Comparison of ENCODE assay signal across 1 cellular context in genomic region chr20:8019178-8019997, GRCh38.
TF ChIP-seq lines count a peak whose summit lies in the region.

TSS of gene TMX4 (minus strand) at chr20:8019761. CDS start at chr20:8019613, 148 bp downstream.

TF ChIP-seq in HepG2, 621 proteins besides CTCF, POLR2A, EP300 and RAD21 (continued from another document and continues in another):
- no peak for TF ChIP-seq NFIC (IDR thresholded peaks at IDR 0.05; ENCODE audit: low read length)
- no peak for TF ChIP-seq AFF4 (CRISPR knock-in tag; IDR thresholded peaks at IDR 0.05)
- TF ChIP-seq ZMYM2 (CRISPR knock-in tag; IDR thresholded peaks at IDR 0.05): peak; percentile 57; the same call in 1 of the 2 replicates
- TF ChIP-seq NFE2L2 (IDR thresholded peaks at IDR 0.05; ENCODE audit: low read length): no peak
- TF ChIP-seq KLF13 (CRISPR knock-in tag; IDR thresholded peaks at IDR 0.05): 0 out of 2 replicates have a peak, but pooled peaks have one; percentile 77
- no peak for TF ChIP-seq ZNF562 (CRISPR knock-in tag; IDR thresholded peaks at IDR 0.05; ENCODE audit: borderline replicate concordance)
- peak; percentile 83 for TF ChIP-seq TFDP2 (CRISPR knock-in tag; IDR thresholded peaks at IDR 0.05)
- peak; percentile 95 for TF ChIP-seq RARG (CRISPR knock-in tag; IDR thresholded peaks at IDR 0.05; ENCODE audit: low read depth)
- TF ChIP-seq ZNF431 (CRISPR knock-in tag; IDR thresholded peaks at IDR 0.05; ENCODE audit: borderline replicate concordance, low read depth): peak; percentile 67
- peak; percentile 98 for TF ChIP-seq ARNT2 (CRISPR knock-in tag; IDR thresholded peaks at IDR 0.05; ENCODE audit: low read depth)
- 0 out of 2 replicates have a peak, but pooled peaks have one; percentile 24 for TF ChIP-seq ZKSCAN1 (IDR thresholded peaks at IDR 0.05; ENCODE audit: low read length)
- peak; percentile 60; the same call in 1 of the 2 replicates for TF ChIP-seq MAZ (IDR thresholded peaks at IDR 0.05; ENCODE audit: borderline replicate concordance, low read depth, low read length)
- peak; percentile 88 for TF ChIP-seq MAZ (CRISPR knock-in tag; IDR thresholded peaks at IDR 0.05; ENCODE audit: low read depth)
- peak; percentile 79; the same call in 1 of the 2 replicates for TF ChIP-seq ZNF251 (CRISPR knock-in tag; IDR thresholded peaks at IDR 0.05)
- peak; percentile 82; the same call in 1 of the 2 replicates for TF ChIP-seq NAIF1 (CRISPR knock-in tag; IDR thresholded peaks at IDR 0.05; ENCODE audit: borderline replicate concordance)
- peak; percentile 74 for TF ChIP-seq GATAD2A (CRISPR knock-in tag; IDR thresholded peaks at IDR 0.05)
- TF ChIP-seq ZFP37 (CRISPR knock-in tag; IDR thresholded peaks at IDR 0.05; ENCODE audit: borderline replicate concordance): peak; percentile 86
- TF ChIP-seq ZNF570 (CRISPR knock-in tag; IDR thresholded peaks at IDR 0.05; ENCODE audit: borderline replicate concordance): no peak
- no peak for TF ChIP-seq TRIM22 (IDR thresholded peaks at IDR 0.05)
- TF ChIP-seq ZNF563 (CRISPR knock-in tag; IDR thresholded peaks at IDR 0.05): peak; percentile 99
- TF ChIP-seq NCOA2 (CRISPR knock-in tag; IDR thresholded peaks at IDR 0.05): peak; percentile 36; the same call in 1 of the 2 replicates
- TF ChIP-seq HNRNPH1 (optimal IDR thresholded peaks at IDR 0.05; ENCODE audit: low read depth, low read length): no peak
- no peak for TF ChIP-seq LCORL (IDR thresholded peaks at IDR 0.05)
- TF ChIP-seq LCORL (CRISPR knock-in tag; IDR thresholded peaks at IDR 0.05): peak; percentile 88
- no peak for TF ChIP-seq ATF1 (CRISPR knock-in tag; IDR thresholded peaks at IDR 0.05)
- peak; percentile 83 for TF ChIP-seq KAT8 (CRISPR knock-in tag; IDR thresholded peaks at IDR 0.05)
- TF ChIP-seq ZBTB8A (CRISPR knock-in tag; IDR thresholded peaks at IDR 0.05; ENCODE audit: borderline replicate concordance, low read depth): peak; percentile 93; the same call in 1 of the 2 replicates
- TF ChIP-seq SKI (IDR thresholded peaks at IDR 0.05; ENCODE audit: partially characterized antibody): peak; percentile 92
- TF ChIP-seq ZNF768 (CRISPR knock-in tag; IDR thresholded peaks at IDR 0.05): peak; percentile 61; the same call in 1 of the 2 replicates
- no peak for TF ChIP-seq ZC3H4 (CRISPR knock-in tag; IDR thresholded peaks at IDR 0.05; ENCODE audit: borderline replicate concordance)
- peak; percentile 95; the same call in 1 of the 2 replicates for TF ChIP-seq ZNF264 (CRISPR knock-in tag; IDR thresholded peaks at IDR 0.05)
- TF ChIP-seq ZSCAN12 (CRISPR knock-in tag; IDR thresholded peaks at IDR 0.05): peak; percentile 95; the same call in 1 of the 2 replicates
- TF ChIP-seq FOXP1 (IDR thresholded peaks at IDR 0.05): no peak; the same call in 1 of the 2 replicates
- peak; percentile 62 for TF ChIP-seq FOXP1 (CRISPR knock-in tag; IDR thresholded peaks at IDR 0.05)
- 0 out of 2 replicates have a peak, but pooled peaks have one; percentile 36 for TF ChIP-seq ZNF317 (CRISPR knock-in tag; IDR thresholded peaks at IDR 0.05)
- TF ChIP-seq ZNF407 (CRISPR knock-in tag; IDR thresholded peaks at IDR 0.05; ENCODE audit: not compliant biosample characterization): peak; percentile 75
- peak; percentile 93; the same call in 1 of the 2 replicates for TF ChIP-seq ZNF784 (CRISPR knock-in tag; IDR thresholded peaks at IDR 0.05; ENCODE audit: borderline replicate concordance)
- TF ChIP-seq BCL6 (CRISPR knock-in tag; IDR thresholded peaks at IDR 0.05): peak; percentile 70
- TF ChIP-seq FIP1L1 (IDR thresholded peaks at IDR 0.05; ENCODE audit: borderline replicate concordance, insufficient read depth, low read depth, low read length): peak; percentile 33
- TF ChIP-seq NFKB2 (CRISPR knock-in tag; IDR thresholded peaks at IDR 0.05; ENCODE audit: borderline replicate concordance): peak; percentile 82; the same call in 1 of the 2 replicates
- TF ChIP-seq ZNF160 (CRISPR knock-in tag; IDR thresholded peaks at IDR 0.05): peak; percentile 86
- TF ChIP-seq KLF15 (CRISPR knock-in tag; IDR thresholded peaks at IDR 0.05; ENCODE audit: borderline replicate concordance): peak; percentile 87
- TF ChIP-seq ATF4 (CRISPR knock-in tag; IDR thresholded peaks at IDR 0.05): peak in 1 of 2 experiments; percentile 92; a peak in 2 of 4 replicates
- no peak; the same call in 1 of the 2 replicates for TF ChIP-seq TARDBP (CRISPR knock-in tag; IDR thresholded peaks at IDR 0.05)
- peak; percentile 60 for TF ChIP-seq IRF1 (CRISPR knock-in tag; IDR thresholded peaks at IDR 0.05; ENCODE audit: low read depth)
- TF ChIP-seq MTF1 (CRISPR knock-in tag; IDR thresholded peaks at IDR 0.05): peak; percentile 68
- peak; percentile 78; the same call in 1 of the 2 replicates for TF ChIP-seq TEAD2 (CRISPR knock-in tag; IDR thresholded peaks at IDR 0.05)
- peak; percentile 48; the same call in 1 of the 2 replicates for TF ChIP-seq ZBTB46 (CRISPR knock-in tag; IDR thresholded peaks at IDR 0.05; ENCODE audit: borderline replicate concordance)
